In the genomic region with DNA sequence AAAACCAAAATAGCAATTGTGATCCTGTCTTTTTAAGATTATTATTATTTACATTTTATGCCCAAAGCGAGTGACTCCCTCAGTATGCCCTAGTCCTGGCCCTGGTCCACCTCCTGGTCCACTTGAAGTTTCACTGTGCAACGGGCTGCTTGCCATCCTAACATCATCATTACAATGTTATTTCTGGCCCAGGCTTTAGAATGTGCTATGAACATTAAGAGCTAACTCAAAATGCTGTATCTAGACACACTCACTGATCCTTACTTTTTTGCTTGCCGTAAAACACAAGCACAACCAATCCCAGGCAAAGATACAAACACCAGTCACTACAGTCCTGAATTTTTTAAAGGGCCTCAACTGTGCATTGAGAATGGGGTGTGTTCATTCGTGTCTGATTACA, we compare ENCODE assay signal across 18 cellular contexts. TPM values are rescaled to one million over a fixed set of nuclear protein-coding genes. Genes with fewer than 3 reads are reported as not detected.
DNase-seq lines count a peak whose midpoint lies in the region; ATAC-seq, FAIRE-seq and TF ChIP-seq lines count a peak whose summit lies in the region.
"Had no signal": no experiment of that assay in that cellular context is flagged by ENCODE, and none has a peak within 500 bp of the region (broad histone marks: within the 10 kb centered on the region; RNA-seq: fewer than 3 reads in every experiment).

No MANE protein-coding gene starts in this region.

- no peak overlapping the region for H3K56ac ChIP-seq in IMR-90 (ENCODE audit: extremely low read depth, insufficient read depth, low read length)

- peak; percentile 75 for ATAC-seq in IMR-90 (ENCODE audit: low read depth)
- ATAC-seq in GM21786 (IDR thresholded peaks at IDR 0.05; ENCODE audit: unreplicated experiment) = no peak
- ATAC-seq in HG02798 (IDR thresholded peaks at IDR 0.05; ENCODE audit: poor library complexity, unreplicated experiment) = no peak
- ATAC-seq in HepG2 = no peak
- ATAC-seq: activated CD8-positive, alpha-beta memory T cell treated with anti-CD3 and anti-CD28 coated beads, Interleukin-2, amount 10 ng/mL, durations not matched to agents 7 days and 5 days; activated naive CD4-positive, alpha-beta T cell treated with anti-CD3 and anti-CD28 coated beads, Interleukin-2, amount 50 U/mL, for 72 hours; GM12878; Panc1 had no signal

- H3K4me1 ChIP-seq in IMR-90 (ENCODE audit: control insufficient read depth, insufficient read depth, low read length) (peaks cover 2% of the 10 kb centered on the region), endothelial cell of umbilical vein (ENCODE audit: control insufficient read depth, extremely low read depth, insufficient read depth, low read length) (peaks cover 5% of the 10 kb centered on the region), testis (peaks cover 10% of the 10 kb centered on the region), HepG2 (ENCODE audit: insufficient read depth, low read length) (peaks cover 39% of the 10 kb centered on the region)

- H3K9me3 ChIP-seq in IMR-90 (ENCODE audit: control insufficient read depth, insufficient read depth, low read length) (no peaks in the 10 kb centered on the region), endothelial cell of umbilical vein (replicated peaks; ENCODE audit: control insufficient read depth, insufficient read depth, low read length) (no peaks in the 10 kb centered on the region), testis (no peaks in the 10 kb centered on the region), HepG2 (ENCODE audit: low read length) (no peaks in the 10 kb centered on the region)

- POLR2A ChIA-PET in IMR-90 (lab: Charles Lee; ENCODE audit: unreplicated experiment) = no interaction called here
- POLR2A ChIA-PET in endothelial cell of umbilical vein (lab: Charles Lee) = no interaction called here
- POLR2A ChIA-PET in HepG2 (lab: Yijun Ruan, JAX) = no interaction called here

- peaks cover 0 to 3% of the 10 kb centered on the region in 2 experiments; a peak in 2 of 4 replicates for H3K79me1 ChIP-seq in IMR-90 (ENCODE audit: low read depth in 1 of 2, low read length in 2 of 2)

- H3K27me3 ChIP-seq in IMR-90 (ENCODE audit: control insufficient read depth, insufficient read depth, low read length) (no peaks in the 10 kb centered on the region), endothelial cell of umbilical vein (ENCODE audit: control insufficient read depth in 2 of 2, insufficient read depth in 2 of 2, low read length in 2 of 2) (no peaks in the 10 kb centered on the region), testis (no peaks in the 10 kb centered on the region), HepG2 (ENCODE audit: control insufficient read depth in 1 of 2, insufficient read depth in 2 of 2, low read length in 2 of 2) (no peaks in the 10 kb centered on the region)

- H3K23ac ChIP-seq in IMR-90 (ENCODE audit: low read depth, low read length) = no peak overlapping the region

- H3K79me2 ChIP-seq in endothelial cell of umbilical vein (ENCODE audit: control insufficient read depth, insufficient read depth, low read length) = no peaks in the 10 kb centered on the region
- H3K79me2 ChIP-seq in HepG2 (ENCODE audit: insufficient read depth, low read length) = no peaks in the 10 kb centered on the region

- H3K36me3 ChIP-seq in IMR-90 (ENCODE audit: control insufficient read depth, insufficient read depth, low read length) = peaks cover 16% of the 10 kb centered on the region
- H3K36me3 ChIP-seq in endothelial cell of umbilical vein (ENCODE audit: control insufficient read depth in 2 of 2, extremely low read depth in 1 of 2, insufficient read depth in 2 of 2, low read length in 2 of 2) = peaks cover 0 to 2% of the 10 kb centered on the region in 2 experiments
- H3K36me3 ChIP-seq in testis (ENCODE audit: low read depth, missing control alignments) = no peaks in the 10 kb centered on the region
- H3K36me3 ChIP-seq in HepG2 (replicated peaks in 1 of 2; ENCODE audit: control insufficient read depth in 1 of 2, insufficient read depth in 2 of 2, low read length in 2 of 2) = peaks cover 9 to 34% of the 10 kb centered on the region in 2 experiments

- 0 out of 2 replicates have a peak overlapping the region, but pooled peaks have one; percentile 25 for H3K14ac ChIP-seq in IMR-90 (replicated peaks; ENCODE audit: low read depth, low read length)

- 0 out of 3 replicates have a peak overlapping the region, but pooled peaks have one; percentile 9 for H2BK15ac ChIP-seq in IMR-90 (ENCODE audit: low read depth, low read length)

- no peak overlapping the region for H4K8ac ChIP-seq in IMR-90 (ENCODE audit: low read depth in 2 of 2, low read length in 2 of 2)

- BruUV-seq in IMR-90 (replicated peaks; lab: Mats Ljungman, UMichigan) (no TSS peak), endothelial cell of umbilical vein (replicated peaks; lab: Mats Ljungman, UMichigan) (no TSS peak), HepG2 (replicated peaks; lab: Mats Ljungman, UMichigan) (no TSS peak)

- no peak overlapping the region for H3K4ac ChIP-seq in IMR-90 (ENCODE audit: low read depth, low read length)

- intact Hi-C loops in IMR-90 (cut with micrococcal nuclease) (no loop called here), endothelial cell of umbilical vein (cut with micrococcal nuclease) (no loop called here), testis (cut with DNase I; ENCODE audit: low total_unique reads) (no loop called here), HepG2 (cut with micrococcal nuclease; ENCODE audit: unreplicated experiment) (loop anchor here (5.0 kb wide), 1 partner anchor 37 kb away; the partner anchor contains the start of gene RHOBTB1)

- CTCF ChIA-PET in IMR-90 (lab: Yijun Ruan, JAX) (interaction anchor here (0.6 to 0.7 kb wide), 3 partner anchors 8 to 72 kb away, joined by 5 to 6 read pairs (median 6); no protein-coding TSS in a partner anchor), endothelial cell of umbilical vein (lab: Charles Lee) (no interaction called here), HepG2 (lab: Yijun Ruan, JAX; ENCODE audit: low intra/inter-chr PET ratio, low total read pairs) (no interaction called here)

- H2AFZ ChIP-seq in IMR-90 (replicated peaks; ENCODE audit: low read length, poor library complexity) (no peak overlapping the region), endothelial cell of umbilical vein (ENCODE audit: low read depth, low read length) (no peak overlapping the region), HepG2 (ENCODE audit: low read length) (no peak overlapping the region)

- TF ChIP-seq RAD21 in IMR-90 (IDR thresholded peaks at IDR 0.05; ENCODE audit: low read length) = no peak
- no peak for TF ChIP-seq RAD21 in HepG2 (CRISPR knock-in tag; IDR thresholded peaks at IDR 0.05)

- H3K27ac ChIP-seq in IMR-90 (ENCODE audit: insufficient read depth, low read length) = no peak overlapping the region
- H3K27ac ChIP-seq in endothelial cell of umbilical vein (ENCODE audit: insufficient read depth, low read depth, low read length) = no peak overlapping the region
- peak overlapping the region in 1 of 2 donors; percentile 28 for H3K27ac ChIP-seq in testis
- no peak overlapping the region for H3K27ac ChIP-seq in HepG2 (ENCODE audit: extremely low read length, insufficient read depth, low read length)

- no peaks in the 10 kb centered on the region; the same call in 1 of the 2 replicates for H3K9me1 ChIP-seq in IMR-90 (ENCODE audit: insufficient read depth, low read length)
- no peaks in the 10 kb centered on the region for H3K9me1 ChIP-seq in endothelial cell of umbilical vein (replicated peaks; ENCODE audit: control insufficient read depth, extremely low read depth, insufficient read depth, low read length)

- dilution Hi-C loops in IMR-90 (cut with HindIII; ENCODE audit: low sequenced_read_pairs, unreplicated experiment) = no loop called here
- dilution Hi-C loops in endothelial cell of umbilical vein (cut with MboI; ENCODE audit: extremely low pct_ligation_motif_present, low sequenced_read_pairs) = no loop called here

- H2BK20ac ChIP-seq in IMR-90 (ENCODE audit: low read depth, low read length) = no peak overlapping the region

- H3K9ac ChIP-seq in IMR-90 (ENCODE audit: low read depth, low read length) (no peak overlapping the region), endothelial cell of umbilical vein (replicated peaks; ENCODE audit: extremely low read depth, insufficient read depth, low read length) (no peak overlapping the region), HepG2 (ENCODE audit: insufficient read depth, low read depth, low read length) (no peak overlapping the region)

- no peaks in the 10 kb centered on the region for H4K20me1 ChIP-seq in IMR-90 (ENCODE audit: insufficient read depth, low read length)
- no peaks in the 10 kb centered on the region for H4K20me1 ChIP-seq in endothelial cell of umbilical vein (replicated peaks; ENCODE audit: control insufficient read depth, extremely low read depth, insufficient read depth, low read length)
- H4K20me1 ChIP-seq in HepG2 (ENCODE audit: insufficient read depth, low read length) = no peaks in the 10 kb centered on the region

- no peak overlapping the region for H4K5ac ChIP-seq in IMR-90 (ENCODE audit: low read depth, low read length)

- DNase-seq in IMR-90 = peak; percentile 59
- peak; percentile 31 for DNase-seq in endothelial cell of umbilical vein (ENCODE audit: low read depth, low spot score)
- peak; percentile 30 for DNase-seq in iris pigment epithelial cell (ENCODE audit: low read depth)
- DNase-seq in testis = peak; percentile 60
- DNase-seq in activated naive CD4-positive, alpha-beta T cell treated with Interleukin-2 at 50 U/mL for 16 hours = no peak
- no peak for DNase-seq in HepG2 (ENCODE audit: low spot score)
- DNase-seq: activated B cell treated with CpG ODN at 0.5 μM for 24 hours; activated CD8-positive, alpha-beta memory T cell treated with anti-CD3 and anti-CD28 coated beads, Interleukin-2, amount 10 ng/mL, durations not matched to agents 7 days and 5 days; C1 segment of cervical spinal cord; cerebellar nuclear complex; DND-41; midbrain; trophoblast cell had no signal

- H3K4me2 ChIP-seq in IMR-90 (ENCODE audit: low read depth, low read length) = no peak overlapping the region
- H3K4me2 ChIP-seq in endothelial cell of umbilical vein (ENCODE audit: insufficient read depth, low read length) = no peak overlapping the region
- H3K4me2 ChIP-seq in HepG2 (ENCODE audit: low read depth, low read length) = no peak overlapping the region

- H3K4me3 ChIP-seq in IMR-90 (ENCODE audit: insufficient read depth, low read depth, low read length) = no peak overlapping the region
- H3K4me3 ChIP-seq in endothelial cell of umbilical vein (replicated peaks in 1 of 3; ENCODE audit: insufficient read depth in 1 of 3, low read depth in 1 of 3, low read length in 3 of 3) = no peak overlapping the region
- H3K4me3 ChIP-seq in testis = no peak overlapping the region
- H3K4me3 ChIP-seq in HepG2 (replicated peaks in 1 of 3; ENCODE audit: insufficient read depth in 1 of 3, low read depth in 2 of 3, low read length in 3 of 3) = no peak overlapping the region
- H3K4me3 ChIP-seq: GM12878 had no signal

- no peak overlapping the region for H2BK5ac ChIP-seq in IMR-90 (ENCODE audit: low read depth, low read length, poor library complexity, severe bottlenecking)

- no peak for TF ChIP-seq CTCF in IMR-90 (conservative IDR thresholded peaks at IDR 0.05; ENCODE audit: low read depth, low read length)
- no peak for TF ChIP-seq CTCF in endothelial cell of umbilical vein (IDR thresholded peaks at IDR 0.05; ENCODE audit: extremely low read depth in 1 of 2, insufficient read depth in 1 of 2, low read depth in 1 of 2, low read length in 2 of 2)
- no peak for TF ChIP-seq CTCF in testis (IDR thresholded peaks at IDR 0.05)
- no peak for TF ChIP-seq CTCF in HepG2 (CRISPR knock-in tag; IDR thresholded peaks at IDR 0.05)

- H3K18ac ChIP-seq in IMR-90 (ENCODE audit: low read depth, low read length) = no peak overlapping the region

- FAIRE-seq in endothelial cell of umbilical vein (lab: Jason Lieb, UNC) (no peak), HepG2 (lab: Jason Lieb, UNC) (no peak)
- FAIRE-seq: GM12878 had no signal

- no peak overlapping the region for H4K91ac ChIP-seq in IMR-90 (ENCODE audit: insufficient read depth, low read depth, low read length)

- H2BK120ac ChIP-seq in IMR-90 (ENCODE audit: low read depth, low read length) = no peak overlapping the region

- TF ChIP-seq POLR2A in IMR-90 (IDR thresholded peaks at IDR 0.05; ENCODE audit: low read depth, low read length) (no peak), endothelial cell of umbilical vein (IDR thresholded peaks at IDR 0.05; ENCODE audit: low read depth, low read length) (no peak), testis (IDR thresholded peaks at IDR 0.05) (no peak), HepG2 (IDR thresholded peaks at IDR 0.05; ENCODE audit: insufficient read depth in 1 of 2, low read depth in 2 of 2, low read length in 2 of 2) (no peak)

- WGBS in IMR-90 (ENCODE audit: extremely low coverage in 2 of 2, insufficient read length in 1 of 2), 2 experiments = no CpG with 5 or more reads among the region's 4 CpGs
- WGBS in testis, 2 donors = 36 to 52% methylated on average over 4 of the region's 4 CpGs
- WGBS in HepG2 (ENCODE audit: low lambda C conversion rate) = 96% methylated on average over 4 of the region's 4 CpGs

- H2AK5ac ChIP-seq in IMR-90 (ENCODE audit: low read depth, low read length) = no peak overlapping the region

- TF ChIP-seq EP300 in HepG2 (IDR thresholded peaks at IDR 0.05; ENCODE audit: low read depth in 2 of 2, low read length in 2 of 2) (no peak), HepG2 (CRISPR knock-in tag; IDR thresholded peaks at IDR 0.05; ENCODE audit: borderline replicate concordance) (no peak)

- in situ Hi-C loops in IMR-90 (cut with MboI; ENCODE audit: low sequenced_read_pairs) = no loop called here
- in situ Hi-C loops in HepG2 (cut with HindIII; ENCODE audit: extremely low pct_ligation_motif_present, low pct_unique_long_range_greater_than_20kb) = no loop called here

- H2AK9ac ChIP-seq in IMR-90 (replicated peaks; ENCODE audit: low read depth, low read length, poor library complexity) = no peak overlapping the region

RNA-seq across cellular contexts. Expression of gene RHOBTB1, which starts 38.4 kb away (rescaled TPM):
- 15.2 and 18.9 TPM in 2 replicates for total RNA-seq in IMR-90 (2012; rRNA removed)
- polyA plus RNA-seq in IMR-90 (2012; rRNA removed) = 8.8 and 8.9 TPM in 2 replicates
- 3.7 and 4.9 TPM in 2 replicates for polyA plus RNA-seq in IMR-90 (2012; cell fraction: cytosol; rRNA removed)
- 3.6 and 19.2 TPM in 2 replicates for polyA plus RNA-seq in IMR-90 (2012; cell fraction: nucleus; rRNA removed; ENCODE audit: low replicate concordance)
- 31.0 and 31.3 TPM in 2 replicates for total RNA-seq in endothelial cell of umbilical vein
- polyA plus RNA-seq in endothelial cell of umbilical vein = 19.4 and 21.2 TPM in 2 replicates
- 20.3 and 22.4 TPM in 2 replicates for polyA plus RNA-seq in endothelial cell of umbilical vein (2011; cell fraction: cytosol; rRNA removed)
- 41.4 and 54.0 TPM in 2 replicates for polyA plus RNA-seq in endothelial cell of umbilical vein (2011; cell fraction: nucleus; rRNA removed)
- polyA plus RNA-seq in endothelial cell of umbilical vein (2012) = 18.4 and 21.8 TPM in 2 replicates
- 37.1 and 42.0 TPM in 2 replicates for polyA minus RNA-seq in endothelial cell of umbilical vein
- 11.5 TPM for polyA minus RNA-seq in endothelial cell of umbilical vein (2011; cell fraction: cytosol; rRNA and poly(A)+ RNA removed)
- 24.6 and 33.4 TPM in 2 replicates for polyA minus RNA-seq in endothelial cell of umbilical vein (2011; cell fraction: nucleus; rRNA and poly(A)+ RNA removed)
- total RNA-seq in testis = 10 to 100 TPM; 44.7 to 47.1 TPM
- polyA plus RNA-seq in testis (ENCODE audit: insufficient read depth, low read depth, low replicate concordance) = 38.1 TPM
- 59.5 and 80.6 TPM in 2 replicates for total RNA-seq in HepG2 (2016; rRNA removed; fragmentation: Illumina TruSeq; extraction: Trizol)
- 7.7 and 10.8 TPM in 2 replicates for total RNA-seq in HepG2 (2016; cell fraction: cytosol; rRNA removed; fragmentation: Illumina TruSeq; extraction: Trizol; ENCODE audit: low read depth)
- 59.9 and 79.4 TPM in 2 replicates for total RNA-seq in HepG2 (2016; cell fraction: insoluble cytoplasmic fraction; rRNA removed; fragmentation: Illumina TruSeq; extraction: Trizol)
- total RNA-seq in HepG2 (2016; cell fraction: membrane; rRNA removed; fragmentation: Illumina TruSeq; extraction: Trizol) = 31.0 and 34.2 TPM in 2 replicates
- total RNA-seq in HepG2 (2016; cell fraction: nucleus; rRNA removed; fragmentation: Illumina TruSeq; extraction: Trizol) = 53.4 and 63.5 TPM in 2 replicates
- polyA plus RNA-seq in HepG2 (2011; rRNA removed) = 13.0 and 18.8 TPM in 2 replicates
- 11.3 and 11.5 TPM in 2 replicates for polyA plus RNA-seq in HepG2 (2011; cell fraction: cytosol; rRNA removed)
- polyA plus RNA-seq in HepG2 (2011; cell fraction: nucleus; rRNA removed) = 27.3 and 37.7 TPM in 2 replicates
- polyA plus RNA-seq in HepG2 (2012) = 10.7 and 10.9 TPM in 2 replicates
- 4.3 and 4.9 TPM in 2 replicates for polyA plus RNA-seq in HepG2 (2016; cell fraction: cytosol; fragmentation: Illumina TruSeq; extraction: Trizol; ENCODE audit: low read depth)
- 57.8 and 61.6 TPM in 2 replicates for polyA plus RNA-seq in HepG2 (2016; cell fraction: insoluble cytoplasmic fraction; fragmentation: Illumina TruSeq; extraction: Trizol; ENCODE audit: low read depth)
- polyA plus RNA-seq in HepG2 (2016; cell fraction: membrane; fragmentation: Illumina TruSeq; extraction: Trizol; ENCODE audit: low read depth) = 14.8 and 14.9 TPM in 2 replicates
- polyA plus RNA-seq in HepG2 (2016; cell fraction: nucleus; fragmentation: Illumina TruSeq; extraction: Trizol; ENCODE audit: insufficient read depth, low read depth) = 58.3 and 64.1 TPM in 2 replicates
- polyA minus RNA-seq in HepG2 (2011; rRNA and poly(A)+ RNA removed; ENCODE audit: low replicate concordance) = 19.3 and 21.6 TPM in 2 replicates
- 8.8 and 15.0 TPM in 2 replicates for polyA minus RNA-seq in HepG2 (2011; cell fraction: cytosol; rRNA and poly(A)+ RNA removed)
- 37.7 and 46.2 TPM in 2 replicates for polyA minus RNA-seq in HepG2 (2011; cell fraction: nucleus; rRNA and poly(A)+ RNA removed)
- total RNA-seq: GM12878 had no signal
- polyA plus RNA-seq: GM12878 had no signal

Comparison
In these comparisons a context has a peak if more than half of its experiments do, and no peak if none do; other contexts are left out.
1. DNase-seq: peak in IMR-90 (single experiment), endothelial cell of umbilical vein (single experiment), iris pigment epithelial cell (single experiment) and testis (single experiment); none in activated naive CD4-positive, alpha-beta T cell treated with Interleukin-2 at 50 U/mL for 16 hours (single experiment) and HepG2 (single experiment).